Comparison of ENCODE assay signal across 9 cellular contexts in genomic region chr15:29747837-29748417, GRCh38.
DNase-seq lines count a peak whose midpoint lies in the region; ATAC-seq, FAIRE-seq and TF ChIP-seq lines count a peak whose summit lies in the region.
"Had no signal": no experiment of that assay in that cellular context is flagged by ENCODE, and none has a peak within 500 bp of the region (broad histone marks: within the 10 kb centered on the region; RNA-seq: fewer than 3 reads in every experiment).

No MANE protein-coding gene starts in this region.

- H3K36me3 ChIP-seq in HEK293 (ENCODE audit: control insufficient read depth in 2 of 2, insufficient read depth in 1 of 2, low read length in 2 of 2) (no peaks in the 10 kb centered on the region), astrocyte (ENCODE audit: insufficient read depth, low read length) (peaks cover 8% of the 10 kb centered on the region), liver (ENCODE audit: control insufficient read depth in 4 of 4, insufficient read depth in 3 of 4, low read depth in 1 of 4, low read length in 3 of 4) (peaks cover 0 to 4% (median 2%) of the 10 kb centered on the region in 4 donors), neuronal stem cell (replicated peaks in 1 of 2; ENCODE audit: control insufficient read depth in 2 of 2, insufficient read depth in 2 of 2, low read length in 2 of 2) (peaks cover 4 to 49% of the 10 kb centered on the region in 2 donors)

- no peak overlapping the region for H2BK120ac ChIP-seq in neuronal stem cell (ENCODE audit: low read depth, low read length)

- peak; percentile 4 for TF ChIP-seq CTCF in AG04449 (IDR thresholded peaks at IDR 0.05; ENCODE audit: insufficient read depth, low read length, missing control alignments)
- no peak for TF ChIP-seq CTCF in HEK293 (tag by site-specific recombination; IDR thresholded peaks at IDR 0.05)
- peak; percentile 31 for TF ChIP-seq CTCF in astrocyte (IDR thresholded peaks at IDR 0.05; ENCODE audit: insufficient read depth, low read depth, low read length)
- TF ChIP-seq CTCF in liver (IDR thresholded peaks at IDR 0.05; ENCODE audit: low read depth, low read length, missing input control): peak; percentile 32

- no peak overlapping the region for H3K18ac ChIP-seq in neuronal stem cell (ENCODE audit: low read length)

- H3K4ac ChIP-seq in neuronal stem cell (ENCODE audit: low read length): no peak overlapping the region

- no peaks in the 10 kb centered on the region for H3K27me3 Mint-ChIP-seq in astrocyte (ENCODE audit: low read depth, unreplicated experiment)

- no peak for ATAC-seq in HG03139 (IDR thresholded peaks at IDR 0.05; ENCODE audit: unreplicated experiment)

- no peak overlapping the region for H2BK15ac ChIP-seq in neuronal stem cell (ENCODE audit: low read length)

- POLR2A ChIA-PET in AG04449 (lab: Yijun Ruan, JAX) (interaction anchor here (0.7 kb wide), 1 partner anchor 178 kb away, joined by 6 read pairs; no protein-coding TSS in a partner anchor), HEK293 (lab: Yijun Ruan, JAX) (interaction anchor here (1.1 kb wide), 1 partner anchor 178 kb away, joined by 6 read pairs; no protein-coding TSS in a partner anchor)

- no peak overlapping the region for H2AK5ac ChIP-seq in neuronal stem cell (ENCODE audit: low read depth, low read length)

- H3K79me1 ChIP-seq in neuronal stem cell (ENCODE audit: low read depth, low read length): no peaks in the 10 kb centered on the region

- H3K27me3 ChIP-seq in astrocyte (ENCODE audit: insufficient read depth, low read length): no peaks in the 10 kb centered on the region
- no peaks in the 10 kb centered on the region for H3K27me3 ChIP-seq in liver (ENCODE audit: control insufficient read depth in 4 of 4, insufficient read depth in 4 of 4, low read length in 3 of 4)
- H3K27me3 ChIP-seq in neuronal stem cell (ENCODE audit: control insufficient read depth in 3 of 3, insufficient read depth in 3 of 3, low read depth in 1 of 3, low read length in 3 of 3): no peaks in the 10 kb centered on the region

- peaks cover 13% of the 10 kb centered on the region for H3K79me2 ChIP-seq in astrocyte (ENCODE audit: insufficient read depth, low read length)

- peaks cover 13% of the 10 kb centered on the region for H3K4me1 Mint-ChIP-seq in astrocyte (ENCODE audit: low read depth, unreplicated experiment)

- H3K27ac ChIP-seq in HEK293 (ENCODE audit: extremely low read depth, low read depth, low read length): no peak overlapping the region
- no peak overlapping the region for H3K27ac ChIP-seq in astrocyte (ENCODE audit: low read depth, low read length)
- H3K27ac ChIP-seq in liver (ENCODE audit: low read depth in 1 of 2, low read length in 2 of 2): no peak overlapping the region
- no peak overlapping the region for H3K27ac ChIP-seq in neuronal stem cell (replicated peaks; ENCODE audit: low read length)

- no peak overlapping the region for H3K4me3 ChIP-seq in AG04449 (ENCODE audit: low read depth, low read length)
- no peak overlapping the region for H3K4me3 ChIP-seq in HEK293 (ENCODE audit: low read depth, low read length)
- no peak overlapping the region for H3K4me3 ChIP-seq in astrocyte (ENCODE audit: insufficient read depth, low read depth, low read length)
- H3K4me3 ChIP-seq in liver (ENCODE audit: low read depth in 1 of 3, low read length in 3 of 3): no peak overlapping the region
- H3K4me3 ChIP-seq in neuronal stem cell (ENCODE audit: low read length in 2 of 2): no peak overlapping the region

- H3K9me3 ChIP-seq in HEK293 (ENCODE audit: control insufficient read depth, insufficient read depth, low read depth, low read length) (no peaks in the 10 kb centered on the region), astrocyte (ENCODE audit: insufficient read depth, low read depth, low read length) (no peaks in the 10 kb centered on the region), liver (ENCODE audit: control insufficient read depth in 4 of 4, low read length in 3 of 4) (no peaks in the 10 kb centered on the region), neuronal stem cell (replicated peaks in 1 of 2; ENCODE audit: control insufficient read depth in 2 of 2, insufficient read depth in 1 of 2, low read depth in 1 of 2, low read length in 2 of 2) (no peaks in the 10 kb centered on the region)

- no peak overlapping the region for H2AFZ ChIP-seq in astrocyte (ENCODE audit: low read depth, low read length)
- no peak overlapping the region for H2AFZ ChIP-seq in neuronal stem cell (ENCODE audit: low read length)

- H3K9me3 Mint-ChIP-seq in astrocyte (ENCODE audit: unreplicated experiment): no peaks in the 10 kb centered on the region

- CTCF ChIA-PET in AG04449 (lab: Yijun Ruan, JAX): interaction anchor here (0.7 to 8.5 kb wide), 26 partner anchors 8 to 327 kb away, joined by 3 to 133 read pairs (median 4); no protein-coding TSS in a partner anchor
- CTCF ChIA-PET in HEK293 (lab: Yijun Ruan, JAX): interaction anchor here (0.7 to 2.2 kb wide), 2 partner anchors 78 to 177 kb away, joined by 3 to 25 read pairs; no protein-coding TSS in a partner anchor

- peak; percentile 69 to 70 for TF ChIP-seq RAD21 in liver (IDR thresholded peaks at IDR 0.05)

- no peak overlapping the region for H4K8ac ChIP-seq in neuronal stem cell (ENCODE audit: low read depth, low read length)

- peaks cover 37% of the 10 kb centered on the region for H4K20me1 ChIP-seq in astrocyte (ENCODE audit: insufficient read depth, low read length)

- no peak overlapping the region for H3K4me3 Mint-ChIP-seq in astrocyte (ENCODE audit: unreplicated experiment)

- H3K4me1 ChIP-seq in HEK293 (ENCODE audit: control insufficient read depth, insufficient read depth, low read length) (no peaks in the 10 kb centered on the region), astrocyte (ENCODE audit: insufficient read depth, low read length) (no peaks in the 10 kb centered on the region), liver (ENCODE audit: control insufficient read depth in 4 of 4, insufficient read depth in 4 of 4, low read length in 3 of 4) (peaks cover 0 to 6% (median 0%) of the 10 kb centered on the region in 4 donors), neuronal stem cell (ENCODE audit: control insufficient read depth in 2 of 2, insufficient read depth in 1 of 2, low read depth in 1 of 2, low read length in 2 of 2) (no peaks in the 10 kb centered on the region)

- no peak overlapping the region for H3K4me2 ChIP-seq in astrocyte (ENCODE audit: low read length)
- H3K4me2 ChIP-seq in neuronal stem cell (ENCODE audit: insufficient read depth, low read length, poor library complexity, severe bottlenecking): no peak overlapping the region

- H3K9ac ChIP-seq in astrocyte (ENCODE audit: low read length) (no peak overlapping the region), liver (ENCODE audit: low read depth in 1 of 2, low read length in 2 of 2) (no peak overlapping the region), neuronal stem cell (ENCODE audit: low read depth, low read length, poor library complexity) (no peak overlapping the region)

- H2BK5ac ChIP-seq in neuronal stem cell (ENCODE audit: low read length): no peak overlapping the region

- WGBS in liver: 67% methylated on average over 3 of the region's 3 CpGs
- no CpG with 5 or more reads among the region's 3 CpGs for WGBS in neuronal stem cell (ENCODE audit: extremely low coverage in 2 of 2, insufficient read length in 2 of 2, insufficient replicate concordance in 1 of 2), 2 donors

- FAIRE-seq in astrocyte (lab: Jason Lieb, UNC): no peak

- no peak overlapping the region for H3K23ac ChIP-seq in neuronal stem cell (ENCODE audit: low read depth, low read length, poor library complexity)

- no peak overlapping the region for H3K27ac Mint-ChIP-seq in astrocyte (ENCODE audit: unreplicated experiment)

- no peak overlapping the region for H2BK12ac ChIP-seq in neuronal stem cell (ENCODE audit: low read length)

- H4K91ac ChIP-seq in neuronal stem cell (ENCODE audit: low read depth, low read length, poor library complexity): no peak overlapping the region

- DNase-seq in AG04449 (ENCODE audit: low read depth, low spot score): no peak
- no peak for DNase-seq in astrocyte (ENCODE audit: low read depth)
- DNase-seq in middle frontal gyrus (ENCODE audit: extremely low spot score, low spot score): no peak
- DNase-seq in HuH-7 (ENCODE audit: low spot score): no peak
- DNase-seq in neuronal stem cell (ENCODE audit: low spot score): no peak
- DNase-seq: GOT3 had no signal

- H3K14ac ChIP-seq in neuronal stem cell (ENCODE audit: low read length): no peak overlapping the region

- peaks cover 7% of the 10 kb centered on the region for H3K36me3 Mint-ChIP-seq in astrocyte (ENCODE audit: low read depth, unreplicated experiment)

TF ChIP-seq in HEK293, 187 proteins besides CTCF, POLR2A, EP300 and RAD21:
- peak; percentile 39; the same call in 1 of the 2 replicates for TF ChIP-seq ZNF654 (tag by site-specific recombination; IDR thresholded peaks at IDR 0.05; ENCODE audit: low read depth)
- TF ChIP-seq EGR2 (tag by site-specific recombination; IDR thresholded peaks at IDR 0.05; ENCODE audit: low read depth): no peak

TF ChIP-seq in liver, 16 proteins besides CTCF, POLR2A, EP300 and RAD21 (continues in another document):
- no peak for TF ChIP-seq YY1 (IDR thresholded peaks at IDR 0.05)
- no peak for TF ChIP-seq ATF3 (IDR thresholded peaks at IDR 0.05)
- no peak for TF ChIP-seq EGR1 (IDR thresholded peaks at IDR 0.05; ENCODE audit: low read depth in 2 of 2)
- TF ChIP-seq ZBTB33 (IDR thresholded peaks at IDR 0.05): no peak
- TF ChIP-seq HNF4A (conservative IDR thresholded peaks at IDR 0.05): no peak
- TF ChIP-seq FOXA2 (IDR thresholded peaks at IDR 0.05): no peak
